In genomic region chr16:52492789-52493357, GRCh38 we compare ENCODE assay signal across 22 cellular contexts. TPM values are rescaled to one million over a fixed set of nuclear protein-coding genes. Genes with fewer than 3 reads are reported as not detected.
DNase-seq lines count a peak whose midpoint lies in the region; ATAC-seq, FAIRE-seq and TF ChIP-seq lines count a peak whose summit lies in the region.
"Had no signal": no experiment of that assay in that cellular context is flagged by ENCODE, and none has a peak within 500 bp of the region (broad histone marks: within the 10 kb centered on the region; RNA-seq: fewer than 3 reads in every experiment).

No MANE protein-coding gene starts in this region.

- no peaks in the 10 kb centered on the region for H3K27me3 ChIP-seq in pancreas

- no peak for TF ChIP-seq CTCF in pancreas (IDR thresholded peaks at IDR 0.05)

- H3K4me1 ChIP-seq in pancreas: peaks cover 31 to 60% (median 39%) of the 10 kb centered on the region in 3 donors

- H3K36me3 ChIP-seq in pancreas: no peaks in the 10 kb centered on the region
- H3K36me3 ChIP-seq: thoracic aorta had no signal

- intact Hi-C loops in pancreas (cut with DNase I): no loop called here

- H3K9me3 ChIP-seq in pancreas: no peaks in the 10 kb centered on the region
- H3K9me3 ChIP-seq: thoracic aorta had no signal

- FAIRE-seq in pancreas (lab: Jason Lieb, UNC): no peak
- FAIRE-seq: bronchial epithelial cell, H54 had no signal

- ATAC-seq in GM18868 (IDR thresholded peaks at IDR 0.05; ENCODE audit: unreplicated experiment) (peak; percentile 84), HG02610 (IDR thresholded peaks at IDR 0.05; ENCODE audit: unreplicated experiment) (peak; percentile 86), HG03442 (IDR thresholded peaks at IDR 0.05; ENCODE audit: unreplicated experiment) (peak; percentile 88), pancreas (peak; percentile 44 to 71 (median 65)), GM21390 (IDR thresholded peaks at IDR 0.05; ENCODE audit: unreplicated experiment) (no peak)

- DNase-seq in pancreas: peak in 1 of 6 donors; percentile 23
- no peak for DNase-seq in germinal center (ENCODE audit: low spot score)
- DNase-seq in HUDEP-2 (lab: John Stamatoyannopoulos, UW; ENCODE audit: unreplicated experiment in 76 of 76): no peak
- no peak for DNase-seq in activated gamma-delta T cell (lab: John Stamatoyannopoulos, UW)
- DNase-seq: activated naive CD4-positive, alpha-beta T cell treated with anti-CD3 and anti-CD28 coated beads, Interleukin-2, amount 50 U/mL, for 16 hours; CD4-positive, alpha-beta T cell; endodermal cell; foreskin melanocyte; GF-D8; immature natural killer cell; Karpas-422; mesendoderm; NCI-H2107 had no signal

- H3K27ac ChIP-seq in pancreas: peak overlapping the region in 2 of 4 donors; percentile 62 to 68
- H3K27ac ChIP-seq: SK-N-MC, thoracic aorta had no signal

- 34 to 42% methylated on average over 5 of the region's 5 CpGs for WGBS in pancreas, 2 donors

- no peak overlapping the region for H3K4me3 ChIP-seq in pancreas
- H3K4me3 ChIP-seq: SK-N-MC, thoracic aorta had no signal

RNA-seq across cellular contexts. Expression of gene TOX3, which starts 54.1 kb away (rescaled TPM):
- total RNA-seq in pancreas: 1 to 10 TPM; 3.2 to 6.1 (median 4.2) TPM
- polyA plus RNA-seq in pancreas: 1 to 10 TPM; 1.1 to 4.6 TPM
- total RNA-seq: CD4-positive, alpha-beta T cell; osteoblast; thoracic aorta had no signal
- polyA plus RNA-seq: immature natural killer cell had no signal
